In the genomic region with DNA sequence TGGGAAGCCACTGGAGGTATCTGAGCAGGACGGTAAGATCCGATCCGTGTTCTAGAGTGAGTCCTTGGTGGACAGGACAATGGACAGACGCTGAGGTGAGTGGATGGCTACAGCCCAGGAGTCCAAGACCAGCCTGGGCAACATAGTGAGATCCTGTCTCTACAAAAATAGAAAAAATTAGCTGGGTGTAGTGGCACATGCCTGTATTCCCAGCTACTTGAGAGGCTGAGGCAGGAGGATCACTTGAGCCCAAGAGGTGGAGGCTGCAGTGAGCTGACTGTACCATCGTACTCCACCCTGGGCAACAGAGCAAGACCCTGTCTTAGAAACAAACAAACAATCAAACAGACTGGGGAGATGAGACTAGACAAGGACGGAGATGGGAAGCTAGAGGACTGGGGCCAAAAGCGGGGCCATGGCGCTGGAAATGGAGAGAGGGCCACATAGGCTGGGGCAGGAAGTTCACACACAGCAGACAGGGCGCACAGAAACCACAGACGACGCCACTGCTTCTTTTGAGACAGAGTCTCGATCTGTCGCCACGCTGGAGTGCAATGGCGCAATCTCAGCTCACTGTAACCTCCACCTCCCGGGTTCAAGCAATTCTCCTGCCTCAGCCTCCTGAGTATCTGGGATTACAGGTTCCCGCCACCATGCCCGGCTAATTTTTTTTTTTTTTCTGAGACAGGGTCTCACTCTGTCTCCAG, we compare ENCODE assay signal across 10 cellular contexts. TPM values are rescaled to one million over a fixed set of nuclear protein-coding genes. Genes with fewer than 3 reads are reported as not detected.
A peak's percentile ranks its signal among the peaks of the same experiment; 100 is the strongest.
DNase-seq lines count a peak whose midpoint lies in the region; ATAC-seq and TF ChIP-seq lines count a peak whose summit lies in the region.
"Had no signal": no experiment of that assay in that cellular context is flagged by ENCODE, and none has a peak within 500 bp of the region (broad histone marks: within the 10 kb centered on the region; RNA-seq: fewer than 3 reads in every experiment).

No MANE protein-coding gene starts in this region.

- peaks cover 88% of the 10 kb centered on the region for H3K36me3 Mint-ChIP-seq in Calu3 (ENCODE audit: insufficient read depth, unreplicated experiment)

- WGBS in psoas muscle, 3 donors = 85 to 91% (median 89%) methylated on average over 18 of the region's 18 CpGs

- peak overlapping the region in 42 of 59 donors; percentile 10 to 87 (median 70) for H3K27ac ChIP-seq in dorsolateral prefrontal cortex
- H3K27ac ChIP-seq in psoas muscle = peak overlapping the region; percentile 80
- H3K27ac ChIP-seq: testis had no signal

- H3K9me3 Mint-ChIP-seq in Calu3 (ENCODE audit: low read depth, unreplicated experiment) = no peaks in the 10 kb centered on the region

- ATAC-seq in psoas muscle (no peak), GM18502 (IDR thresholded peaks at IDR 0.05; ENCODE audit: poor library complexity, unreplicated experiment) (no peak), HG03571 (IDR thresholded peaks at IDR 0.05; ENCODE audit: unreplicated experiment) (no peak)

- H3K4me1 Mint-ChIP-seq in Calu3 (ENCODE audit: low read depth, unreplicated experiment) = no peaks in the 10 kb centered on the region

- no TSS peak for BruUV-seq in Calu3 (replicated peaks; lab: Mats Ljungman, UMichigan)

- peak overlapping the region; percentile 14 for H3K27ac Mint-ChIP-seq in Calu3 (ENCODE audit: unreplicated experiment)

- TF ChIP-seq CTCF in Calu3 (IDR thresholded peaks at IDR 0.05; ENCODE audit: unreplicated experiment) (no peak), dorsolateral prefrontal cortex (IDR thresholded peaks at IDR 0.05 in 54 of 56, conservative IDR thresholded peaks at IDR 0.05 in 2 of 56; ENCODE audit: low read depth in 1 of 56, partially characterized antibody in 56 of 56) (no peak), psoas muscle (IDR thresholded peaks at IDR 0.05) (no peak)

- H3K4me3 ChIP-seq in dorsolateral prefrontal cortex = no peak overlapping the region
- H3K4me3 ChIP-seq in psoas muscle = no peak overlapping the region
- H3K4me3 ChIP-seq: testis had no signal

- peaks cover 0 to 28% of the 10 kb centered on the region in 2 donors for H3K36me3 ChIP-seq in psoas muscle (ENCODE audit: insufficient read depth in 1 of 2, low read depth in 1 of 2)

- intact Hi-C loops in Calu3 (cut with micrococcal nuclease; ENCODE audit: unreplicated experiment) = no loop called here
- intact Hi-C loops in dorsolateral prefrontal cortex (cut with DNase I) = no loop called here
- intact Hi-C loops in psoas muscle (cut with DNase I) = no loop called here

- no peaks in the 10 kb centered on the region for H3K9me3 ChIP-seq in psoas muscle
- H3K9me3 ChIP-seq: testis had no signal

- H3K27me3 Mint-ChIP-seq in Calu3 (ENCODE audit: unreplicated experiment) = no peaks in the 10 kb centered on the region

- H3K27me3 ChIP-seq in dorsolateral prefrontal cortex (no peaks in the 10 kb centered on the region), psoas muscle (ENCODE audit: insufficient read depth in 3 of 3, low read length in 2 of 3) (no peaks in the 10 kb centered on the region)
- H3K27me3 ChIP-seq: testis had no signal

- CTCF ChIA-PET in Calu3 (lab: Charles Lee) = no interaction called here

- no peak overlapping the region for H3K4me3 Mint-ChIP-seq in Calu3 (ENCODE audit: low read depth, unreplicated experiment)

- H3K4me1 ChIP-seq in psoas muscle = peaks cover 27% of the 10 kb centered on the region
- H3K4me1 ChIP-seq: testis had no signal

- DNase-seq in Calu3 (no peak), MV-4-11 (lab: John Stamatoyannopoulos, UW) (peak; percentile 91), dorsolateral prefrontal cortex (no peak), psoas muscle (no peak)
- DNase-seq in central memory CD4-positive, alpha-beta T cell = no peak
- DNase-seq: NCI-H1092, NCI-H2227 treated with DMSO at 0.1 percent for 48 hours, testis had no signal

RNA-seq across cellular contexts. Expression of a gene that starts 24.7 kb away (rescaled TPM):
- total RNA-seq in Calu3 (2022) (36.8 and 38.1 TPM in 2 replicates), dorsolateral prefrontal cortex (10 to 100 TPM; 29.3 to 64.4 (median 44.3) TPM), psoas muscle (10 to 100 TPM in 3 of 4 donors, 1 to 10 TPM in 1; 9.2 to 16.8 (median 12.8) TPM)
- polyA plus RNA-seq in psoas muscle = 10 to 100 TPM; 10.6 to 23.8 (median 12.1) TPM

RNA-seq across cellular contexts. Expression of a gene that starts 48.8 kb away (rescaled TPM):
- total RNA-seq in Calu3 (2022) (574 and 592 TPM in 2 replicates), dorsolateral prefrontal cortex (100 to 1,000 TPM; 189 to 309 (median 248) TPM), psoas muscle (100 to 1,000 TPM; 141 to 189 (median 175) TPM)
- 100 to 1,000 TPM; 167 to 284 (median 238) TPM for polyA plus RNA-seq in psoas muscle
